ENCODE assay signal across 8 cellular contexts in genomic region chr12:56160160-56160763, GRCh38. TPM values are rescaled to one million over a fixed set of nuclear protein-coding genes. Genes with fewer than 3 reads are reported as not detected.
DNase-seq lines count a peak whose midpoint lies in the region; ATAC-seq and TF ChIP-seq lines count a peak whose summit lies in the region.

No MANE protein-coding gene starts in this region.

- peak overlapping the region; percentile 84 for H3K27ac ChIP-seq in CD4-positive, alpha-beta T cell (ENCODE audit: low read depth, low read length)

- DNase-seq in CD4-positive, alpha-beta T cell: peak; percentile 40 to 69 (median 58)
- DNase-seq in RKO (ENCODE audit: low spot score) (peak; percentile 80), iris pigment epithelial cell (ENCODE audit: low read depth) (peak; percentile 54), NOMO-1 treated with DMSO at 0.1 percent for 48 hours (lab: John Stamatoyannopoulos, UW; ENCODE audit: unreplicated experiment) (no peak), NCI-H2107 (lab: John Stamatoyannopoulos, UW) (no peak)
- DNase-seq in activated naive CD4-positive, alpha-beta T cell treated with anti-CD3 and anti-CD28 coated beads, Interleukin-2, amount 50 U/mL, for 16 hours: peak; percentile 51
- DNase-seq in stimulated activated CD4-positive, alpha-beta T cell treated with anti-CD3 and anti-CD28 coated beads, Interleukin-4, amount 100 ng/mL, for 4 hours: peak; percentile 50 to 59

- peak overlapping the region; percentile 92 for H3K27ac Mint-ChIP-seq in CD4-positive, alpha-beta T cell

- H3K27me3 Mint-ChIP-seq in CD4-positive, alpha-beta T cell: no peaks in the 10 kb centered on the region

- peaks cover 40% of the 10 kb centered on the region for H3K4me1 Mint-ChIP-seq in CD4-positive, alpha-beta T cell (ENCODE audit: low read depth)

- no peak for TF ChIP-seq CTCF in CD4-positive, alpha-beta T cell (IDR thresholded peaks at IDR 0.05)

- POLR2A ChIA-PET in CD4-positive, alpha-beta T cell (lab: Charles Lee): interaction anchor here (1.0 to 6.7 kb wide), 8 partner anchors 10 to 56 kb away, joined by 3 to 89 read pairs (median 7); partner anchors contain the start of genes ESYT1, PA2G4, SMARCC2 and ZC3H10

- ATAC-seq in CD4-positive, alpha-beta T cell (ENCODE audit: poor library complexity): peak; percentile 62
- no peak for ATAC-seq in GM21423 (IDR thresholded peaks at IDR 0.05; ENCODE audit: unreplicated experiment)

- CTCF ChIA-PET in CD4-positive, alpha-beta T cell (lab: Charles Lee): interaction anchor here (0.8 to 5.3 kb wide), 4 partner anchors 11 to 41 kb away, joined by 3 to 42 read pairs (median 6); partner anchors contain the start of genes SMARCC2 and ZC3H10

- H3K4me3 Mint-ChIP-seq in CD4-positive, alpha-beta T cell: peak overlapping the region; percentile 96

- H3K9me3 Mint-ChIP-seq in CD4-positive, alpha-beta T cell: no peaks in the 10 kb centered on the region

- H3K27me3 ChIP-seq in CD4-positive, alpha-beta T cell (ENCODE audit: control insufficient read depth, insufficient read depth, low read length): no peaks in the 10 kb centered on the region

- H3K9me3 ChIP-seq in CD4-positive, alpha-beta T cell (ENCODE audit: control insufficient read depth, low read length): no peaks in the 10 kb centered on the region

- H3K36me3 Mint-ChIP-seq in CD4-positive, alpha-beta T cell (ENCODE audit: low read depth): peaks cover 69% of the 10 kb centered on the region

- intact Hi-C loops in CD4-positive, alpha-beta T cell (cut with DNase I, micrococcal nuclease): loop anchor here in 1 of 2 experiments (2.0 kb wide), 1 partner anchor 29 kb away; the partner anchor contains the start of gene SMARCC2

RNA-seq across cellular contexts. Expression of gene MYL6, which starts 2.1 kb away (rescaled TPM):
- total RNA-seq in CD4-positive, alpha-beta T cell: 100 to 1,000 TPM; 670 to 673 TPM

RNA-seq across cellular contexts. Expression of gene MYL6B, which starts 7.9 kb away (rescaled TPM):
- 1 to 10 TPM; 6.2 to 6.4 TPM for total RNA-seq in CD4-positive, alpha-beta T cell

RNA-seq across cellular contexts. Expression of gene SMARCC2, which starts 29.0 kb away (rescaled TPM):
- 100 to 1,000 TPM; 104 to 109 TPM for total RNA-seq in CD4-positive, alpha-beta T cell

RNA-seq across cellular contexts. Expression of gene ESYT1, which starts 32.2 kb away (rescaled TPM):
- 10 to 100 TPM; 88.5 to 90.3 TPM for total RNA-seq in CD4-positive, alpha-beta T cell

RNA-seq across cellular contexts. Expression of gene ZC3H10, which starts 42.2 kb away (rescaled TPM):
- total RNA-seq in CD4-positive, alpha-beta T cell: 1 to 10 TPM; 6.3 to 8.9 TPM

Comparison
In these comparisons a context has a peak if more than half of its experiments do, and no peak if none do; other contexts are left out.
1. DNase-seq: peak in CD4-positive, alpha-beta T cell (10 of 10), RKO (single experiment), activated naive CD4-positive, alpha-beta T cell treated with anti-CD3 and anti-CD28 coated beads, Interleukin-2, amount 50 U/mL, for 16 hours (single experiment), iris pigment epithelial cell (single experiment) and stimulated activated CD4-positive, alpha-beta T cell treated with anti-CD3 and anti-CD28 coated beads, Interleukin-4, amount 100 ng/mL, for 4 hours (2 of 2); none in NOMO-1 treated with DMSO at 0.1 percent for 48 hours (single experiment) and NCI-H2107 (single experiment).